16 cellular contexts compared by ENCODE assay signal in genomic region chr17:13106171-13106570, GRCh38.
"Had no signal": no experiment of that assay in that cellular context is flagged by ENCODE, and none has a peak within 500 bp of the region (broad histone marks: within the 10 kb centered on the region; RNA-seq: fewer than 3 reads in every experiment).

No MANE protein-coding gene starts in this region.

- H3K4me1 ChIP-seq: body of pancreas, gastrocnemius medialis, suprapubic skin, upper lobe of left lung had no signal

- H3K4me3 Mint-ChIP-seq: activated naive CD4-positive, alpha-beta T cell treated with anti-CD3 and anti-CD28 coated beads, Interleukin-2, amount 50 U/mL, for 24 hours had no signal

- H3K9me3 ChIP-seq: body of pancreas, gastrocnemius medialis, ovary, suprapubic skin, upper lobe of left lung had no signal

- H3K36me3 ChIP-seq: gastrocnemius medialis, ovary, suprapubic skin, upper lobe of left lung had no signal

- DNase-seq: activated CD4-positive, alpha-beta T cell treated with anti-CD3 and anti-CD28 coated beads, Interleukin-2, amount 50 U/mL, for 4 hours; activated effector memory CD4-positive, alpha-beta T cell treated with Interleukin-2 at 50 U/mL for 16 hours; activated T-cell treated with anti-CD3 and anti-CD28 coated beads, Interleukin-2, amount 50 U/mL, for 1 hour; body of pancreas; effector memory CD4-positive, alpha-beta T cell; gastrocnemius medialis; kidney; mesendoderm; ovary; stimulated activated CD4-positive, alpha-beta T cell treated with anti-CD3 and anti-CD28 coated beads, Interleukin-4, amount 100 ng/mL, for 1 hour; stimulated activated CD8-positive, alpha-beta memory T cell treated with anti-CD3 and anti-CD28 coated beads, Interleukin-4, amount 100 ng/mL, for 48 hours; stimulated activated naive CD8-positive, alpha-beta T cell treated with anti-CD3 and anti-CD28 coated beads, Interleukin-15, Interleukin-2, amounts not matched to agents 100 U/mL and 50 U/mL, for 24 hours; upper lobe of left lung had no signal

- H3K27ac ChIP-seq: body of pancreas, gastrocnemius medialis, ovary, suprapubic skin, upper lobe of left lung had no signal

- H3K4me3 ChIP-seq: body of pancreas, gastrocnemius medialis, ovary, suprapubic skin, upper lobe of left lung had no signal

- H3K27ac Mint-ChIP-seq: activated naive CD4-positive, alpha-beta T cell treated with anti-CD3 and anti-CD28 coated beads, Interleukin-2, amount 50 U/mL, for 24 hours had no signal

- H3K36me3 Mint-ChIP-seq: activated naive CD4-positive, alpha-beta T cell treated with anti-CD3 and anti-CD28 coated beads, Interleukin-2, amount 50 U/mL, for 24 hours had no signal

- H3K27me3 ChIP-seq: body of pancreas, gastrocnemius medialis, ovary, suprapubic skin, upper lobe of left lung had no signal

- ATAC-seq: activated CD4-positive, CD25-positive, alpha-beta regulatory T cell treated with anti-CD3 and anti-CD28 coated beads, Interleukin-2, amount 50 U/mL, for 24 hours; body of pancreas; gastrocnemius medialis; stimulated activated naive CD8-positive, alpha-beta T cell treated with anti-CD3 and anti-CD28 coated beads, Interleukin-15, Interleukin-2, amounts not matched to agents 100 U/mL and 50 U/mL, for 24 hours had no signal

- H3K4me1 Mint-ChIP-seq: activated naive CD4-positive, alpha-beta T cell treated with anti-CD3 and anti-CD28 coated beads, Interleukin-2, amount 50 U/mL, for 24 hours had no signal
